In genomic region chr12:569091-569676, GRCh38 we compare ENCODE assay signal across 10 cellular contexts.
A peak's percentile ranks its signal among the peaks of the same experiment; 100 is the strongest.
DNase-seq lines count a peak whose midpoint lies in the region; ATAC-seq and TF ChIP-seq lines count a peak whose summit lies in the region.
"Had no signal": no experiment of that assay in that cellular context is flagged by ENCODE, and none has a peak within 500 bp of the region (broad histone marks: within the 10 kb centered on the region; RNA-seq: fewer than 3 reads in every experiment).

No MANE protein-coding gene starts in this region.

- H3K4me3 ChIP-seq in right cardiac atrium (ENCODE audit: low read length), result no peak overlapping the region
- no peak overlapping the region for H3K4me3 ChIP-seq in mesendoderm (ENCODE audit: low read length)

- no peak overlapping the region for H2BK15ac ChIP-seq in mesendoderm (replicated peaks; ENCODE audit: low read depth)

- no peak overlapping the region for H3K4ac ChIP-seq in mesendoderm (ENCODE audit: low read depth, low read length)

- ATAC-seq in right cardiac atrium, result no peak
- ATAC-seq in activated naive CD8-positive, alpha-beta T cell treated with anti-CD3 and anti-CD28 coated beads, Interleukin-2, amount 50 U/mL, for 24 hours, result no peak
- ATAC-seq in HG03354 (IDR thresholded peaks at IDR 0.05; ENCODE audit: poor library complexity, severe bottlenecking, unreplicated experiment), result no peak
- ATAC-seq in GM21526 (IDR thresholded peaks at IDR 0.05; ENCODE audit: low FRiP score, unreplicated experiment), result no peak

- no peak overlapping the region for H4K8ac ChIP-seq in mesendoderm (ENCODE audit: low read depth, low read length)

- H3K27ac Mint-ChIP-seq in activated naive CD8-positive, alpha-beta T cell treated with anti-CD3 and anti-CD28 coated beads, Interleukin-2, amount 50 U/mL, for 24 hours, result no peak overlapping the region
- H3K27ac Mint-ChIP-seq in type B pancreatic cell, result peak overlapping the region; percentile 29

- H3K27ac ChIP-seq in right cardiac atrium (ENCODE audit: low read length) (no peak overlapping the region), mesendoderm (ENCODE audit: low read depth, low read length) (no peak overlapping the region)

- H3K27me3 ChIP-seq in right cardiac atrium (ENCODE audit: control insufficient read depth, insufficient read depth) (no peaks in the 10 kb centered on the region), mesendoderm (ENCODE audit: insufficient read depth, low read length, poor library complexity) (no peaks in the 10 kb centered on the region)

- H3K18ac ChIP-seq in mesendoderm (ENCODE audit: low read length), result no peak overlapping the region

- H3K79me1 ChIP-seq in mesendoderm (ENCODE audit: low read length), result no peaks in the 10 kb centered on the region

- intact Hi-C loops in cardiac septum (cut with DNase I), result loop anchor here (10.0 kb wide), 2 partner anchors 316 to 536 kb away; no protein-coding TSS in a partner anchor
- intact Hi-C loops in right cardiac atrium (cut with DNase I), result loop anchor here in 2 of 4 donors (10.0 kb wide), 2 partner anchors 376 to 386 kb away; partner anchors contain the start of gene RAD52 (in 1 of the 2)

- peaks cover 9% of the 10 kb centered on the region for H3K4me1 ChIP-seq in right cardiac atrium (ENCODE audit: control insufficient read depth, insufficient read depth, low read length)
- no peaks in the 10 kb centered on the region for H3K4me1 ChIP-seq in mesendoderm (ENCODE audit: control insufficient read depth, low read depth, low read length)

- peak overlapping the region; percentile 77 for H3K4me3 Mint-ChIP-seq in activated naive CD8-positive, alpha-beta T cell treated with anti-CD3 and anti-CD28 coated beads, Interleukin-2, amount 50 U/mL, for 24 hours
- H3K4me3 Mint-ChIP-seq in type B pancreatic cell, result peak overlapping the region; percentile 88

- H3K23ac ChIP-seq in mesendoderm (ENCODE audit: low read length), result no peak overlapping the region

- H2BK120ac ChIP-seq in mesendoderm (ENCODE audit: low read depth, low read length), result no peak overlapping the region

- H3K36me3 Mint-ChIP-seq in activated naive CD8-positive, alpha-beta T cell treated with anti-CD3 and anti-CD28 coated beads, Interleukin-2, amount 50 U/mL, for 24 hours (ENCODE audit: low read depth), result no peaks in the 10 kb centered on the region
- no peaks in the 10 kb centered on the region for H3K36me3 Mint-ChIP-seq in type B pancreatic cell

- H3K4me1 Mint-ChIP-seq in activated naive CD8-positive, alpha-beta T cell treated with anti-CD3 and anti-CD28 coated beads, Interleukin-2, amount 50 U/mL, for 24 hours, result peaks cover 50% of the 10 kb centered on the region
- H3K4me1 Mint-ChIP-seq in type B pancreatic cell (ENCODE audit: unreplicated experiment), result peaks cover 12% of the 10 kb centered on the region

- peak; percentile 57 for DNase-seq in cardiac septum (ENCODE audit: low spot score)
- no peak for DNase-seq in right cardiac atrium
- no peak for DNase-seq in activated naive CD8-positive, alpha-beta T cell treated with anti-CD3 and anti-CD28 coated beads, Interleukin-2, amount 50 U/mL, for 24 hours
- DNase-seq in mesendoderm, result no peak
- DNase-seq in type B pancreatic cell (ENCODE audit: extremely low spot score, unreplicated experiment), result no peak
- DNase-seq in kidney tubule cell (ENCODE audit: low spot score), result no peak
- DNase-seq: SIG-M5 had no signal

- no peaks in the 10 kb centered on the region for H3K36me3 ChIP-seq in mesendoderm (ENCODE audit: control insufficient read depth, insufficient read depth, low read length)

- no peak overlapping the region for H2AK5ac ChIP-seq in mesendoderm (ENCODE audit: low read length)

- no peak overlapping the region for H2BK5ac ChIP-seq in mesendoderm (ENCODE audit: low read length)

- H3K9me3 ChIP-seq in right cardiac atrium (ENCODE audit: control insufficient read depth, low read length), result no peaks in the 10 kb centered on the region

- no peaks in the 10 kb centered on the region for H3K79me2 ChIP-seq in mesendoderm (ENCODE audit: control insufficient read depth, insufficient read depth, low read length)

- peak overlapping the region; percentile 58 for H3K56ac ChIP-seq in mesendoderm (ENCODE audit: low read length)

- H4K5ac ChIP-seq in mesendoderm (ENCODE audit: low read length), result no peak overlapping the region

- H3K27me3 Mint-ChIP-seq in activated naive CD8-positive, alpha-beta T cell treated with anti-CD3 and anti-CD28 coated beads, Interleukin-2, amount 50 U/mL, for 24 hours, result no peaks in the 10 kb centered on the region
- H3K27me3 Mint-ChIP-seq in type B pancreatic cell, result peaks cover 12% of the 10 kb centered on the region
- H3K27me3 Mint-ChIP-seq: activated T-cell treated with anti-CD3 and anti-CD28 coated beads, Interleukin-2, amount 50 U/mL, for 24 hours had no signal

- H3K9me3 Mint-ChIP-seq in activated naive CD8-positive, alpha-beta T cell treated with anti-CD3 and anti-CD28 coated beads, Interleukin-2, amount 50 U/mL, for 24 hours, result no peaks in the 10 kb centered on the region
- H3K9me3 Mint-ChIP-seq in type B pancreatic cell, result no peaks in the 10 kb centered on the region
- H3K9me3 Mint-ChIP-seq: activated T-cell treated with anti-CD3 and anti-CD28 coated beads, Interleukin-2, amount 50 U/mL, for 24 hours had no signal

- WGBS in right cardiac atrium, result 84% methylated on average over 6 of the region's 6 CpGs
- no CpG with 5 or more reads among the region's 6 CpGs for WGBS in mesendoderm (ENCODE audit: extremely low coverage, insufficient coverage, low lambda C conversion rate)

- TF ChIP-seq CTCF in type B pancreatic cell (conservative IDR thresholded peaks at IDR 0.05), result no peak

- no peak overlapping the region for H3K4me2 ChIP-seq in mesendoderm (ENCODE audit: low read length)

- no peak overlapping the region for H3K9ac ChIP-seq in mesendoderm (ENCODE audit: low read length)
